Comparison of ENCODE assay signal across 10 cellular contexts in the genomic region with DNA sequence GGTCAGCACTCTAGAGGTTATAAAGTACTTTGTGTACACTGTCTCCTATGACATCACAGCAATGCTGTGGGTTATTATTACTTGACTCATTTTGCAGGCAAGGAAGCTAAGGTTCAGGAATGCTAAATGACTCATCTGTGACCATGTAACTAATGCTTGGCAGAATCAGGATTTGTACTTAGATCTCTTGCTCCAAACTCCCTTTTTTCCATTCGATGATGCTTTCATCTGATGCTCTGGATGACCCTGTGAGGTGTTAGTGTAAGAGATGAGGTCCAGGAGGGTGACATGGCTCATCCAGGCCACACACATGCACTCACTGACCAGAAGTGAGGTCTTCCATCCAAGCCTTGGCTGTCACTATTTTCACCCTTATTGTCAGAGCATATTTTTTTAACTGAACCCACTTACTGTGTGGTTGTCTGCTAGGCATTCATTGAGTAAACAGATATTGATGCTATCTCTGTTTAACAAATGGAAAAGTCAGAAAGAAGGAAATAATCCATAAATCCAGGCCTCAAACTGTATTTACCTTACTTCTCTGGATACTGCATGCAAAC. TPM values are rescaled to one million over a fixed set of nuclear protein-coding genes. Genes with fewer than 3 reads are reported as not detected.
DNase-seq lines count a peak whose midpoint lies in the region; TF ChIP-seq lines count a peak whose summit lies in the region.
"Had no signal": no experiment of that assay in that cellular context is flagged by ENCODE, and none has a peak within 500 bp of the region (broad histone marks: within the 10 kb centered on the region; RNA-seq: fewer than 3 reads in every experiment).

No MANE protein-coding gene starts in this region.

- POLR2A ChIA-PET in MCF 10A (lab: Yijun Ruan, JAX) = interaction anchor here (1.0 to 3.0 kb wide), 14 partner anchors 13 to 199 kb away, joined by 3 to 23 read pairs (median 4); partner anchors contain the start of gene N4BP2

- intact Hi-C loops in MCF 10A (cut with micrococcal nuclease) = loop anchor here (5.0 kb wide), 1 partner anchor 74 kb away; no protein-coding TSS in a partner anchor

- TF ChIP-seq CTCF in MCF 10A (IDR thresholded peaks at IDR 0.05; ENCODE audit: unreplicated experiment) (no peak), GM13977 (IDR thresholded peaks at IDR 0.05; ENCODE audit: extremely low read depth, insufficient read depth, missing control alignments) (no peak)

- H3K23ac ChIP-seq in neuronal stem cell (ENCODE audit: low read depth, low read length, poor library complexity) = no peak overlapping the region

- peak overlapping the region; percentile 87 for H2AFZ ChIP-seq in neuronal stem cell (ENCODE audit: low read length)

- H2BK5ac ChIP-seq in neuronal stem cell (ENCODE audit: low read length) = no peak overlapping the region

- H3K27me3 ChIP-seq in neuronal stem cell (ENCODE audit: control insufficient read depth in 3 of 3, insufficient read depth in 3 of 3, low read depth in 1 of 3, low read length in 3 of 3) = no peaks in the 10 kb centered on the region

- peaks cover 40% of the 10 kb centered on the region for H3K4me1 Mint-ChIP-seq in MCF 10A (ENCODE audit: insufficient read depth, unreplicated experiment)

- CTCF ChIA-PET in MCF 10A (lab: Yijun Ruan, JAX) = interaction anchor here (0.6 to 1.0 kb wide), 4 partner anchors 49 to 1140 kb away, joined by 3 to 5 read pairs (median 4); no protein-coding TSS in a partner anchor

- no peak overlapping the region for H3K18ac ChIP-seq in neuronal stem cell (ENCODE audit: low read length)

- H3K4me3 ChIP-seq in neuronal stem cell (ENCODE audit: low read length in 2 of 2) = no peak overlapping the region

- no peak overlapping the region for H2AK5ac ChIP-seq in neuronal stem cell (ENCODE audit: low read depth, low read length)

- no peak overlapping the region for H4K8ac ChIP-seq in neuronal stem cell (ENCODE audit: low read depth, low read length)

- no peaks in the 10 kb centered on the region for H3K36me3 ChIP-seq in neuronal stem cell (replicated peaks in 1 of 2; ENCODE audit: control insufficient read depth in 2 of 2, insufficient read depth in 2 of 2, low read length in 2 of 2)

- peak overlapping the region; percentile 86 for H3K27ac Mint-ChIP-seq in MCF 10A (ENCODE audit: low read depth, unreplicated experiment)
- H3K27ac Mint-ChIP-seq: activated B cell treated with CpG ODN at 0.5 μM for 24 hours had no signal

- H3K4me2 ChIP-seq in neuronal stem cell (ENCODE audit: insufficient read depth, low read length, poor library complexity, severe bottlenecking) = no peak overlapping the region

- no peak overlapping the region for H3K4ac ChIP-seq in neuronal stem cell (ENCODE audit: low read length)

- no peaks in the 10 kb centered on the region for H3K79me1 ChIP-seq in neuronal stem cell (ENCODE audit: low read depth, low read length)

- no CpG with 5 or more reads among the region's 1 CpG for WGBS in neuronal stem cell (ENCODE audit: extremely low coverage in 2 of 2, insufficient read length in 2 of 2, insufficient replicate concordance in 1 of 2), 2 donors

- no peak overlapping the region for H3K9ac ChIP-seq in neuronal stem cell (ENCODE audit: low read depth, low read length, poor library complexity)

- no peak overlapping the region for H2BK15ac ChIP-seq in neuronal stem cell (ENCODE audit: low read length)

- BruUV-seq in MCF 10A (replicated peaks; lab: Mats Ljungman, UMichigan) = TSS peak; percentile 44

- DNase-seq in DMS53 (lab: John Stamatoyannopoulos, UW) (peak; percentile 77), LHCN-M2 (ENCODE audit: low read depth) (peak; percentile 99), MCF 10A (ENCODE audit: unreplicated experiment) (peak; percentile 92), neuronal stem cell (ENCODE audit: low spot score) (no peak), amygdala (lab: John Stamatoyannopoulos, UW) (no peak), globus pallidus (ENCODE audit: low spot score) (no peak), GM13977 (ENCODE audit: low spot score) (no peak)
- no peak for DNase-seq in effector CD8-positive, alpha-beta T cell (lab: John Stamatoyannopoulos, UW)
- DNase-seq: activated B cell treated with CpG ODN at 0.5 μM for 24 hours had no signal

- H3K9me3 Mint-ChIP-seq in MCF 10A (ENCODE audit: unreplicated experiment) = no peaks in the 10 kb centered on the region

- H3K27me3 Mint-ChIP-seq in MCF 10A (ENCODE audit: insufficient read depth, unreplicated experiment) = no peaks in the 10 kb centered on the region
- H3K27me3 Mint-ChIP-seq: activated B cell treated with CpG ODN at 0.5 μM for 24 hours had no signal

- no peak overlapping the region for H2BK120ac ChIP-seq in neuronal stem cell (ENCODE audit: low read depth, low read length)

- in situ Hi-C loops in GM13977 (cut with MboI; ENCODE audit: low pct_unique_long_range_greater_than_20kb, low sequenced_read_pairs, unreplicated experiment) = no loop called here

- no peak overlapping the region for H3K27ac ChIP-seq in neuronal stem cell (replicated peaks; ENCODE audit: low read length)

- H3K4me1 ChIP-seq in neuronal stem cell (ENCODE audit: control insufficient read depth in 2 of 2, insufficient read depth in 1 of 2, low read depth in 1 of 2, low read length in 2 of 2) = peaks cover 7 to 8% of the 10 kb centered on the region in 2 donors

- H3K36me3 Mint-ChIP-seq in MCF 10A (ENCODE audit: insufficient read depth, unreplicated experiment) = peaks cover 6% of the 10 kb centered on the region

- H4K91ac ChIP-seq in neuronal stem cell (ENCODE audit: low read depth, low read length, poor library complexity) = no peak overlapping the region

- no peak overlapping the region for H3K14ac ChIP-seq in neuronal stem cell (ENCODE audit: low read length)

- no peak overlapping the region for H2BK12ac ChIP-seq in neuronal stem cell (ENCODE audit: low read length)

- peaks cover 0 to under 1% of the 10 kb centered on the region in 2 donors for H3K9me3 ChIP-seq in neuronal stem cell (replicated peaks in 1 of 2; ENCODE audit: control insufficient read depth in 2 of 2, insufficient read depth in 1 of 2, low read depth in 1 of 2, low read length in 2 of 2)

- peak overlapping the region; percentile 1 for H3K4me3 Mint-ChIP-seq in MCF 10A (ENCODE audit: unreplicated experiment)
- H3K4me3 Mint-ChIP-seq: activated B cell treated with CpG ODN at 0.5 μM for 24 hours, neural crest cell had no signal

RNA-seq across cellular contexts. Expression of gene RHOH, which starts 59.0 kb away (rescaled TPM):
- 0.75 and 0.90 TPM in 2 replicates for total RNA-seq in LHCN-M2 (2014; rRNA removed)
- not detected for polyA plus RNA-seq in LHCN-M2 (2012)
- not detected in 2 replicates for total RNA-seq in MCF 10A (2022)
- 1.4 TPM for polyA plus RNA-seq in neuronal stem cell (2013, experiment 1 of 2)
- polyA plus RNA-seq in neuronal stem cell (2013, experiment 2 of 2) = 0.91 TPM

Comparison
In these comparisons a context has a peak if more than half of its experiments do, and no peak if none do; other contexts are left out.
1. DNase-seq: peak in DMS53 (single experiment), LHCN-M2 (single experiment) and MCF 10A (single experiment); none in neuronal stem cell (single experiment), effector CD8-positive, alpha-beta T cell (single experiment), amygdala (0 of 56), globus pallidus (single experiment) and GM13977 (single experiment).